In the genomic region with DNA sequence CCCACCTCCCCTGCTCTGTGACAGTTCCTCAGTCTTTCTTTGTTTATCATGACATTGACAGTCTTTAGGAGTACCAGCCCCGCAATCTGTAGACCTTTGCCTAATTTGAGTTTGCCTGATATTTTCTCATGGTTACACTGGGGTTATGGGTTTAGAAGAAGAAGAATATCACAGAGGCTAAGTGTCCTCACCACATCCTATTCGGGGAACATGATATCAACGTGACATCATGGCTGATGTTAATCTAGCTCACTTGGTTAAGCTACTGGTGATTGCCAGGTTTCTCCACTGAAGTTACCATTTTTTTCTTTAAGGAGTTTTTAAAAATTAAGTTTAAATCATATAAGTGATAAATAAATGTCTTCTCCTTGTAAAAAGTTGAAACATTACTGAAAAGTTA, we compare ENCODE assay signal across 19 cellular contexts.
"Had no signal": no experiment of that assay in that cellular context is flagged by ENCODE, and none has a peak within 500 bp of the region (broad histone marks: within the 10 kb centered on the region; RNA-seq: fewer than 3 reads in every experiment).

No MANE protein-coding gene starts in this region.

- H3K27ac ChIP-seq: epithelial cell of prostate, esophagus muscularis mucosa, right atrium auricular region, thyroid gland had no signal

- H3K4me1 ChIP-seq: esophagus muscularis mucosa had no signal

- H3K9me3 Mint-ChIP-seq: dendritic cell treated with granulocyte-macrophage colony-stimulating factor and Interleukin-4, amounts not matched to agents 40 ng/mL and 50 ng/mL, for 4 days; effector memory CD8-positive, alpha-beta T cell; neural crest cell; type B pancreatic cell had no signal

- H3K4me1 Mint-ChIP-seq: neural crest cell had no signal

- H3K36me3 ChIP-seq: esophagus muscularis mucosa, gastrocnemius medialis, right atrium auricular region, thyroid gland had no signal

- H3K36me3 Mint-ChIP-seq: naive B cell, type B pancreatic cell had no signal

- DNase-seq: effector memory CD8-positive, alpha-beta T cell; gastrocnemius medialis; kidney; left cardiac atrium; left ventricle myocardium superior; mesenchymal stem cell; naive B cell; posterior cingulate gyrus; stimulated activated CD4-positive, alpha-beta T cell treated with anti-CD3 and anti-CD28 coated beads, Interleukin-2, amount 100 ng/mL, for 48 hours; stimulated activated naive CD4-positive, alpha-beta T cell treated with Interleukin-2 at 50 U/mL for 16 hours; thyroid gland had no signal

- H3K27me3 Mint-ChIP-seq: dendritic cell treated with granulocyte-macrophage colony-stimulating factor and Interleukin-4, amounts not matched to agents 40 ng/mL and 50 ng/mL, for 4 days; type B pancreatic cell had no signal

- H3K27ac Mint-ChIP-seq: dendritic cell treated with granulocyte-macrophage colony-stimulating factor and Interleukin-4, amounts not matched to agents 40 ng/mL and 50 ng/mL, for 4 days; effector memory CD8-positive, alpha-beta T cell; naive B cell; type B pancreatic cell had no signal

- H3K4me3 ChIP-seq: esophagus muscularis mucosa, gastrocnemius medialis, lung, right atrium auricular region, smooth muscle cell, thyroid gland had no signal

- ATAC-seq: effector memory CD8-positive, alpha-beta T cell; gastrocnemius medialis; left cardiac atrium; left ventricle myocardium superior had no signal

- H3K27me3 ChIP-seq: esophagus muscularis mucosa, gastrocnemius medialis, right atrium auricular region, thyroid gland had no signal

- H3K9me3 ChIP-seq: gastrocnemius medialis, right atrium auricular region, thyroid gland had no signal

- H3K4me3 Mint-ChIP-seq: dendritic cell treated with granulocyte-macrophage colony-stimulating factor and Interleukin-4, amounts not matched to agents 40 ng/mL and 50 ng/mL, for 4 days; effector memory CD8-positive, alpha-beta T cell; naive B cell; neural crest cell; type B pancreatic cell had no signal
